19 cellular contexts compared by ENCODE assay signal in genomic region chr2:173740639-173741038, GRCh38.
"Had no signal": no experiment of that assay in that cellular context is flagged by ENCODE, and none has a peak within 500 bp of the region (broad histone marks: within the 10 kb centered on the region; RNA-seq: fewer than 3 reads in every experiment).

No MANE protein-coding gene starts in this region.

- H3K9me3 ChIP-seq: SJSA1 had no signal

- H3K9ac ChIP-seq: KMS-11 had no signal

- H3K27ac ChIP-seq: KMS-11, SJSA1, SK-N-MC had no signal

- H3K4me3 ChIP-seq: SJSA1, SK-N-MC had no signal

- H3K36me3 ChIP-seq: SJSA1 had no signal

- H3K27me3 ChIP-seq: SJSA1 had no signal

- FAIRE-seq: RCC 7860 had no signal

- DNase-seq: IMR-90, Kasumi-1, MV-4-11, NCI-H1048, NCI-H146, NCI-H1694 treated with DMSO at 0.1 percent for 48 hours, NCI-H1930, NCI-H2081, NCI-H2107, NCI-H2227 treated with DMSO at 0.1 percent for 48 hours, NCI-H524, NCI-H526 treated with DMSO at 0.1 percent for 48 hours, Right ventricle myocardium superior, RPMI8226, SIG-M5 had no signal

- H3K4me2 ChIP-seq: KMS-11 had no signal
